Comparison of ENCODE assay signal across 23 cellular contexts in the genomic region with DNA sequence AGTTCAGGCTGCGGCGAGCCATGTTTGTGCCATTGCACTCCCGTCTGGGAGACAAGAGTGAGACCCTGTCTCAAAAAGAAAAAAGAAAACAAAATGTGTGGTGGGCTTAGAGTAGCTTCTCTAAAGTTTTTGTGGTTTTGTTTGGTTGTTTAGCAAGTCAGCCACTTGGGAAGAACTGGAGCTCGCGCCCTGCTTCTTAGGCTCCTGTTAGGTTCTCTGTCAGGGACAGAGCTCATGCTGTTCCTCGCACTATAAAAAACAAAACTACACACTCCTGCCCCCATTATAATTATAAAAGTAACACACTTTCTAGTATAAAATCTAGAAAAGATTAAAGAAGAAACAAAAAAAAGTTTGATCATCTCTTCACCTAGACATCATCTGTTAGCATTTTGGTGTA.
"Had no signal": no experiment of that assay in that cellular context is flagged by ENCODE, and none has a peak within 500 bp of the region (broad histone marks: within the 10 kb centered on the region; RNA-seq: fewer than 3 reads in every experiment).

No MANE protein-coding gene starts in this region.

- H3K27ac ChIP-seq: coronary artery, dorsolateral prefrontal cortex, esophagus muscularis mucosa, foreskin keratinocyte, heart right ventricle, left lung, lower lobe of right lung had no signal

- FAIRE-seq: colon, endothelial cell of umbilical vein, frontal cortex, islet of Langerhans, keratinocyte had no signal

- ATAC-seq: foreskin keratinocyte; heart right ventricle; left cardiac atrium; left lung; left ventricle myocardium superior; lower lobe of right lung; naive thymus-derived CD4-positive, alpha-beta T cell had no signal

- H3K36me3 ChIP-seq: left lung, lower lobe of right lung had no signal

- H3K4me3 ChIP-seq: coronary artery, dorsolateral prefrontal cortex, esophagus muscularis mucosa, heart right ventricle, left lung, lower lobe of right lung had no signal

- H3K27me3 ChIP-seq: dorsolateral prefrontal cortex, esophagus muscularis mucosa, heart right ventricle, left lung had no signal

- DNase-seq: dermis blood vessel endothelial cell; dorsolateral prefrontal cortex; effector CD4-positive, alpha-beta T cell; effector memory CD4-positive, alpha-beta T cell; foreskin keratinocyte; glutamatergic neuron; head of caudate nucleus; heart right ventricle; hippocampal formation; left cardiac atrium; left lung; left ventricle myocardium superior; lower lobe of right lung; mesenchymal stem cell; midbrain; naive thymus-derived CD4-positive, alpha-beta T cell had no signal

- H3K9me3 ChIP-seq: esophagus muscularis mucosa, heart right ventricle, left lung, lower lobe of right lung had no signal

- H3K4me1 ChIP-seq: foreskin keratinocyte, left lung, lower lobe of right lung had no signal
